14 cellular contexts compared by ENCODE assay signal in genomic region chr18:23194969-23195957, GRCh38. TPM values are rescaled to one million over a fixed set of nuclear protein-coding genes. Genes with fewer than 3 reads are reported as not detected.
DNase-seq lines count a peak whose midpoint lies in the region; ATAC-seq, FAIRE-seq and TF ChIP-seq lines count a peak whose summit lies in the region.
"Had no signal": no experiment of that assay in that cellular context is flagged by ENCODE, and none has a peak within 500 bp of the region (broad histone marks: within the 10 kb centered on the region; RNA-seq: fewer than 3 reads in every experiment).

No MANE protein-coding gene starts in this region.

- TF ChIP-seq EP300 in stomach (IDR thresholded peaks at IDR 0.05) = no peak

- TF ChIP-seq POLR2A in stomach (IDR thresholded peaks at IDR 0.05) = no peak
- no peak for TF ChIP-seq POLR2A in erythroblast (IDR thresholded peaks at IDR 0.05; ENCODE audit: low read length)

- TF ChIP-seq CTCF in RWPE2 (IDR thresholded peaks at IDR 0.05; ENCODE audit: poor library complexity, severe bottlenecking) (no peak), stomach (IDR thresholded peaks at IDR 0.05) (no peak)

- no peaks in the 10 kb centered on the region for H3K9me3 ChIP-seq in RWPE2 (ENCODE audit: severe bottlenecking)
- H3K9me3 ChIP-seq in stomach = no peaks in the 10 kb centered on the region
- H3K9me3 ChIP-seq: BE2C, upper lobe of right lung had no signal

- H3K27me3 ChIP-seq in RWPE2 (ENCODE audit: insufficient read depth, poor library complexity, severe bottlenecking) (no peaks in the 10 kb centered on the region), stomach (no peaks in the 10 kb centered on the region)
- H3K27me3 ChIP-seq: BE2C, upper lobe of right lung had no signal

- WGBS in stomach, 5 donors = 78 to 90% (median 89%) methylated on average over 9 of the region's 9 CpGs

- ATAC-seq in RWPE2 (ENCODE audit: low read depth) (no peak), left ventricle myocardium superior (peak; percentile 72)

- intact Hi-C loops in left ventricle myocardium superior (cut with micrococcal nuclease) (no loop called here), stomach (cut with DNase I; ENCODE audit: low total_unique reads) (no loop called here)

- H3K4me1 ChIP-seq in RWPE2 (ENCODE audit: insufficient read depth, poor library complexity, severe bottlenecking) = no peaks in the 10 kb centered on the region
- peaks cover 0 to 10% (median 7%) of the 10 kb centered on the region in 4 donors for H3K4me1 ChIP-seq in stomach
- H3K4me1 ChIP-seq: BE2C had no signal

- H3K27ac ChIP-seq in RWPE2 (ENCODE audit: poor library complexity, severe bottlenecking) (no peak overlapping the region), stomach (peak overlapping the region in 3 of 5 donors; percentile 2 to 59 (median 43))

- H3K4me3 ChIP-seq in RWPE2 (ENCODE audit: severe bottlenecking) (no peak overlapping the region), stomach (no peak overlapping the region)
- H3K4me3 ChIP-seq: upper lobe of right lung had no signal

- FAIRE-seq in RCC 7860 (lab: Jason Lieb, UNC) (no peak), frontal cortex (lab: Jason Lieb, UNC) (no peak)

- H3K36me3 ChIP-seq in RWPE2 (ENCODE audit: low read depth) (no peaks in the 10 kb centered on the region), stomach (peaks cover 7 to 28% (median 23%) of the 10 kb centered on the region in 4 donors)
- H3K36me3 ChIP-seq: BE2C had no signal

- DNase-seq in GM03348 (ENCODE audit: low spot score) (peak; percentile 39), RWPE2 (ENCODE audit: low spot score) (peak; percentile 4), left ventricle myocardium superior (no peak), stomach (no peak), RCC 7860 (ENCODE audit: low spot score) (no peak), erythroblast (lab: John Stamatoyannopoulos, UW) (no peak), amygdala (lab: John Stamatoyannopoulos, UW) (no peak), frontal cortex (ENCODE audit: low spot score in 2 of 2) (no peak)
- DNase-seq: activated CD4-positive, alpha-beta memory T cell treated with anti-CD3 and anti-CD28 coated beads, Interleukin-2, amount 10 ng/mL, durations not matched to agents 7 days and 5 days; activated naive CD4-positive, alpha-beta T cell; BE2C; NCI-H1417 treated with DMSO at 0.1 percent for 48 hours; NCI-H774; upper lobe of right lung had no signal

RNA-seq across cellular contexts. Expression of gene CABLES1, which starts 60.0 kb away (rescaled TPM):
- total RNA-seq in left ventricle myocardium superior (3.2 TPM), stomach (10 to 100 TPM; 16.7 to 36.8 (median 22.2) TPM), frontal cortex (4.9 TPM)
- 10 to 100 TPM in 1 of 3 donors, 1 to 10 TPM in 2; 5.6 to 11.6 (median 7.4) TPM for polyA plus RNA-seq in stomach

Comparison
In these comparisons a context has a peak if more than half of its experiments do, and no peak if none do; other contexts are left out.
1. DNase-seq: peak in GM03348 (single experiment) and RWPE2 (single experiment); none in left ventricle myocardium superior (single experiment), stomach (single experiment), RCC 7860 (single experiment), erythroblast (0 of 2), amygdala (0 of 56) and frontal cortex (0 of 2).